10 cellular contexts compared by ENCODE assay signal in the genomic region with DNA sequence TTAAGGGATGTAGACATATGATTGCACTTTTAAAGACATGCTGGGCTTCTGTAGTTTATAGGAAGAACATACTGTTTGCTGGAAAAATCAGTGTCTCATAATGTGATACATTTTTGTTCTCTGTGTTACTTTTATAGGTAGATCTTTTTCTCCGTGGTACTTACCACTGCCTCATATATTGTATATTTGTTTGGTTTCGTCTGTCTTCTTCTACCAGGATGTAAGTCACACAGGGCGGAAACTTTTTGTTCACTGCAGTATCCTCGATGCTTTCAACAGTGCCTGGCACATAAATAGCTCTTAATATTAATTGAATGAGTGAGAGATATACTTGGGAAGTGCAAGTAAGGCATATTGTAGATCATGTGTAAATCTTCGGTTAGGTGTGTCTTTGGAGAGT.
"Had no signal": no experiment of that assay in that cellular context is flagged by ENCODE, and none has a peak within 500 bp of the region (broad histone marks: within the 10 kb centered on the region; RNA-seq: fewer than 3 reads in every experiment).

No MANE protein-coding gene starts in this region.

- H3K9me3 Mint-ChIP-seq: GM23338, HFFc6 had no signal

- H3K27ac ChIP-seq: HL-60 had no signal

- H3K4me1 Mint-ChIP-seq: GM23338 had no signal

- H3K4me3 Mint-ChIP-seq: GM23338, HFFc6, IgD-negative memory B cell had no signal

- ATAC-seq: GM23338, HCT116, HepG2 had no signal

- H3K9me3 ChIP-seq: HAP-1 had no signal

- H3K4me2 ChIP-seq: GM23338 had no signal

- H3K36me3 ChIP-seq: HAP-1 had no signal

- H3K4me1 ChIP-seq: HAP-1 had no signal

- H3K27ac Mint-ChIP-seq: GM23338, HFFc6, IgD-negative memory B cell had no signal

- H3K27me3 Mint-ChIP-seq: IgD-negative memory B cell had no signal

- DNase-seq: H7, HFFc6, KBM-7 had no signal

- FAIRE-seq: H1, HepG2 had no signal

- H2AFZ ChIP-seq: GM23338 had no signal

- H3K4me3 ChIP-seq: GM23338, HAP-1 had no signal
